Comparison of ENCODE assay signal across 20 cellular contexts in the genomic region with DNA sequence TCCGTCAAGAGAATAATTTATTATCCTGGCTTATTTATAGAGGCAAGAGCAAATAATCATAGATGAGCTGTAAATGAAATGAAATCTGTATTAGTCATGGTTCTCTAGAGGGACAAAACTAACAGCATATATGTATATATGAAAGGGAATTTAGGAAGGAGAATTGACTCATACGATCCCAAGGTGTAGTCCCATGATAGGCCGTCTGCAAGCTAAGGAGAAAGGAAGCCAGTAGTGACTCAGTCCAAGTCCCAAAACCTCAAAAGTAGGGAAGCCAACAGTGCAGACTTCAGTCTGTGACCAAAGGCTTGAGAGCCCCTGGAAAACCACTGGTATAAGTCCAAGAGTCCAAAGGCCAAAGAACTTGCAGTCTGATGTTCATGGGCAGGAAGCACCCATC.
DNase-seq lines count a peak whose midpoint lies in the region; ATAC-seq, FAIRE-seq and TF ChIP-seq lines count a peak whose summit lies in the region.
"Had no signal": no experiment of that assay in that cellular context is flagged by ENCODE, and none has a peak within 500 bp of the region (broad histone marks: within the 10 kb centered on the region; RNA-seq: fewer than 3 reads in every experiment).

No MANE protein-coding gene starts in this region.

- peaks cover 0 to 12% (median 0%) of the 10 kb centered on the region in 7 donors for H3K9me3 Mint-ChIP-seq in CD14-positive monocyte
- H3K9me3 Mint-ChIP-seq: H9 had no signal

- DNase-seq in ELR (ENCODE audit: low read depth) (peak; percentile 92), MG63 (peak; percentile 54), bronchial epithelial cell (ENCODE audit: low read depth) (peak; percentile 6), kidney tubule cell (ENCODE audit: low spot score) (peak; percentile 6), CD14-positive monocyte (ENCODE audit: low spot score) (no peak), HuH-7 (ENCODE audit: low spot score) (no peak), suprapubic skin (ENCODE audit: low spot score in 2 of 2) (no peak)
- DNase-seq: EL, H9, Kasumi-1, MM.1S, NCI-H1092 treated with DMSO at 0.1 percent for 48 hours, NCI-H1436 treated with DMSO at 0.1 percent for 48 hours, NCI-H2029, NCI-H226, NCI-H510A treated with DMSO at 0.1 percent for 48 hours, NCI-H748 treated with DMSO at 0.1 percent for 48 hours had no signal

- H3K27me3 ChIP-seq in MG63 (no peaks in the 10 kb centered on the region), bronchial epithelial cell (ENCODE audit: control insufficient read depth, insufficient read depth, low read length) (no peaks in the 10 kb centered on the region), suprapubic skin (no peaks in the 10 kb centered on the region)

- TF ChIP-seq CTCF in bronchial epithelial cell (IDR thresholded peaks at IDR 0.05; ENCODE audit: insufficient read depth, low read length, severe bottlenecking) (no peak), CD14-positive monocyte (IDR thresholded peaks at IDR 0.05) (no peak), suprapubic skin (IDR thresholded peaks at IDR 0.05) (no peak)

- no peaks in the 10 kb centered on the region for H3K4me1 ChIP-seq in suprapubic skin

- no peaks in the 10 kb centered on the region for H3K27me3 Mint-ChIP-seq in CD14-positive monocyte (ENCODE audit: low read depth in 3 of 3)
- H3K27me3 Mint-ChIP-seq: B cell had no signal

- H3K36me3 ChIP-seq in MG63, result no peaks in the 10 kb centered on the region
- no peaks in the 10 kb centered on the region for H3K36me3 ChIP-seq in bronchial epithelial cell (ENCODE audit: control insufficient read depth, insufficient read depth, low read length)
- H3K36me3 ChIP-seq in suprapubic skin, result no peaks in the 10 kb centered on the region

- no peaks in the 10 kb centered on the region for H3K36me3 Mint-ChIP-seq in CD14-positive monocyte

- H3K27ac ChIP-seq in suprapubic skin, result no peak overlapping the region

- H3K4me3 ChIP-seq in MG63, result no peak overlapping the region
- no peak overlapping the region for H3K4me3 ChIP-seq in bronchial epithelial cell (ENCODE audit: low read depth, low read length)
- no peak overlapping the region for H3K4me3 ChIP-seq in suprapubic skin

- TF ChIP-seq POLR2A in suprapubic skin (IDR thresholded peaks at IDR 0.05), result no peak

- H3K27ac Mint-ChIP-seq in CD14-positive monocyte, result no peak overlapping the region
- H3K27ac Mint-ChIP-seq: B cell, H9 had no signal

- WGBS in suprapubic skin, result 85% methylated on average over 3 of the region's 3 CpGs

- no peak overlapping the region for H3K4me3 Mint-ChIP-seq in CD14-positive monocyte
- H3K4me3 Mint-ChIP-seq: B cell, H9 had no signal

- no peaks in the 10 kb centered on the region for H3K4me1 Mint-ChIP-seq in CD14-positive monocyte
- H3K4me1 Mint-ChIP-seq: B cell, H9 had no signal

- no peak for ATAC-seq in HG03342 (IDR thresholded peaks at IDR 0.05; ENCODE audit: unreplicated experiment)
- ATAC-seq: SK-N-SH treated with all-trans-retinoic acid at 6 μM for 48 hours had no signal

- H3K9me3 ChIP-seq in MG63, result no peaks in the 10 kb centered on the region
- no peaks in the 10 kb centered on the region for H3K9me3 ChIP-seq in suprapubic skin

- no peak for FAIRE-seq in bronchial epithelial cell (lab: Jason Lieb, UNC)

- no peak for TF ChIP-seq EP300 in suprapubic skin (IDR thresholded peaks at IDR 0.05)

- intact Hi-C loops in CD14-positive monocyte (cut with micrococcal nuclease), result no loop called here

Comparison
In these comparisons a context has a peak if more than half of its experiments do, and no peak if none do; other contexts are left out.
1. DNase-seq: peak in ELR (single experiment), MG63 (single experiment), bronchial epithelial cell (single experiment) and kidney tubule cell (single experiment); none in CD14-positive monocyte (single experiment), HuH-7 (single experiment) and suprapubic skin (0 of 2).